1 cellular context compared by ENCODE assay signal in the genomic region with DNA sequence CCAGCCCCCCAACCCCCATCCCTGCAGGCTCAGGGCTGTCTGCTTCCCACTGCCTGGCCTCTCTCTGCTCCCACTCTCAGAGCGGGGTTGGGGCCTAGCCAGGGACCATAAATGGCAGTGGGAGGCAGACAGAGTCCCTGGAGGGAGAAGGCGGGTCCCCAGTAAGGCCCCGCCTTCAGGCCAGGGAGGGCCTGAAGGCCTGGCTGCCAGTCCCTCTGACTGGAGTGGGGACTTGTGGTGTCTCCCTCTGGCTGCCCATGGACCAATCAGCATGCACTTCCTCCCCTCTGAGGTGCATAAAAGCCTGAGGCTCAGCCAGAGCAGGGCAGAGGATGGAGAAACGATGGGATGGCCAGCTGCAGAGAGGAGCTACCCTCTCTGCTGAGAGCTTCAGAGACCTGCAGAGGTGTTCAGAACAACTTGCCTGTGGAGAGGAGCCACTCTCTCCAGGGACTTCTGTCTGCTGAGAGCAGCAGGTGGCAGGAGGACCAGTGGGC.
TF ChIP-seq lines count a peak whose summit lies in the region.

No MANE protein-coding gene starts in this region.

TF ChIP-seq in H1, 55 proteins besides CTCF, POLR2A, EP300 and RAD21:
- TF ChIP-seq CBX8 (IDR thresholded peaks at IDR 0.05; ENCODE audit: borderline replicate concordance, low read depth, low read length), result no peak
- peak; percentile 47; the same call in 1 of the 2 replicates for TF ChIP-seq TBP (IDR thresholded peaks at IDR 0.05; ENCODE audit: low read depth, low read length)
